In genomic region chr20:61924858-61925554, GRCh38 we compare ENCODE assay signal across 19 cellular contexts.
DNase-seq lines count a peak whose midpoint lies in the region; ATAC-seq, FAIRE-seq and TF ChIP-seq lines count a peak whose summit lies in the region.
"Had no signal": no experiment of that assay in that cellular context is flagged by ENCODE, and none has a peak within 500 bp of the region (broad histone marks: within the 10 kb centered on the region; RNA-seq: fewer than 3 reads in every experiment).

No MANE protein-coding gene starts in this region.

- DNase-seq in H54 (ENCODE audit: insufficient read length, low spot score): no peak
- no peak for DNase-seq in HCT116 (ENCODE audit: low read depth, low spot score)
- DNase-seq in chondrocyte (ENCODE audit: low spot score): peak; percentile 90
- peak; percentile 64 for DNase-seq in posterior vena cava (ENCODE audit: low spot score)
- no peak for DNase-seq in H4 (ENCODE audit: low spot score)
- no peak for DNase-seq in activated CD4-positive, alpha-beta T cell treated with anti-CD3 and anti-CD28 coated beads for 1 hour
- DNase-seq in NCI-H1417 (lab: John Stamatoyannopoulos, UW): no peak
- DNase-seq: CD4-positive, alpha-beta memory T cell; Kasumi-1; NCI-H1436; NCI-H187 treated with DMSO at 0.1 percent for 48 hours; NCI-H2227 treated with DMSO at 0.1 percent for 48 hours; NCI-H510A had no signal

- peaks cover 11% of the 10 kb centered on the region for H3K4me1 Mint-ChIP-seq in chondrocyte (ENCODE audit: low read depth)
- H3K4me1 Mint-ChIP-seq: CD4-positive, alpha-beta memory T cell; GM23338 had no signal

- H3K4me2 ChIP-seq in HCT116 (ENCODE audit: low read length): peak overlapping the region; percentile 83
- H3K4me2 ChIP-seq: BLaER1, GM23338 had no signal

- H2AFZ ChIP-seq in HCT116 (ENCODE audit: low read depth, low read length, poor library complexity, severe bottlenecking): peak overlapping the region; percentile 63
- H2AFZ ChIP-seq: GM23338 had no signal

- H3K9me3 ChIP-seq in HCT116 (ENCODE audit: control insufficient read depth in 1 of 2, insufficient read depth in 1 of 2, low read depth in 1 of 2, low read length in 2 of 2): peaks cover 0 to under 1% of the 10 kb centered on the region in 2 experiments; a peak in 2 of 4 replicates
- H3K9me3 ChIP-seq: MG63, SJSA1 had no signal

- BruUV-seq in HCT116 (replicated peaks; lab: Mats Ljungman, UMichigan): no TSS peak

- peak overlapping the region; percentile 86 for H3K27ac Mint-ChIP-seq in chondrocyte (ENCODE audit: unreplicated experiment)
- H3K27ac Mint-ChIP-seq: CD4-positive, alpha-beta memory T cell; GM23338 had no signal

- no peaks in the 10 kb centered on the region for H3K36me3 ChIP-seq in HCT116 (ENCODE audit: control insufficient read depth in 1 of 2, insufficient read depth in 2 of 2, low read length in 2 of 2)
- H3K36me3 ChIP-seq: BLaER1, MG63, SJSA1 had no signal

- no peaks in the 10 kb centered on the region for H3K79me2 ChIP-seq in HCT116 (ENCODE audit: insufficient read depth, low read length)

- no peaks in the 10 kb centered on the region; the same call in 1 of the 2 replicates for H3K27me3 ChIP-seq in HCT116 (ENCODE audit: insufficient read depth, low read length)
- H3K27me3 ChIP-seq: BLaER1, MG63, SJSA1 had no signal

- peak overlapping the region; percentile 44 for H3K9ac ChIP-seq in HCT116 (ENCODE audit: low read length)
- H3K9ac ChIP-seq: BLaER1 had no signal

- H3K4me1 ChIP-seq in HCT116 (ENCODE audit: control insufficient read depth in 1 of 2, insufficient read depth in 2 of 2, low read length in 2 of 2): peaks cover 14 to 15% of the 10 kb centered on the region in 2 experiments

- no peaks in the 10 kb centered on the region for H3K36me3 Mint-ChIP-seq in chondrocyte (ENCODE audit: low read depth)
- H3K36me3 Mint-ChIP-seq: CD4-positive, alpha-beta memory T cell had no signal

- peak overlapping the region; percentile 30 to 52 for H3K4me3 ChIP-seq in HCT116 (replicated peaks in 1 of 2; ENCODE audit: low read depth in 1 of 2, low read length in 2 of 2)
- H3K4me3 ChIP-seq: BLaER1, GM23338, MG63 had no signal

- TF ChIP-seq CTCF in HCT116 (IDR thresholded peaks at IDR 0.05 in 2 of 3, conservative IDR thresholded peaks at IDR 0.05 in 1 of 3; ENCODE audit: borderline replicate concordance in 1 of 3, insufficient read depth in 1 of 3, low read depth in 2 of 3, low read length in 2 of 3) (no peak), chondrocyte (IDR thresholded peaks at IDR 0.05) (no peak)

- H3K9me3 Mint-ChIP-seq in chondrocyte (ENCODE audit: low read depth): no peaks in the 10 kb centered on the region

- H3K27me3 Mint-ChIP-seq in chondrocyte (ENCODE audit: low read depth): no peaks in the 10 kb centered on the region

- H3K4me3 Mint-ChIP-seq in chondrocyte (ENCODE audit: unreplicated experiment): peak overlapping the region; percentile 7
- H3K4me3 Mint-ChIP-seq: CD4-positive, alpha-beta memory T cell; GM23338 had no signal

- no peak overlapping the region for H3K27ac ChIP-seq in HCT116 (ENCODE audit: low read depth, low read length)
- H3K27ac ChIP-seq: BLaER1, SJSA1 had no signal

- H4K20me1 ChIP-seq in HCT116 (ENCODE audit: insufficient read depth): no peaks in the 10 kb centered on the region
- H4K20me1 ChIP-seq: BLaER1 had no signal

- TF ChIP-seq POLR2A in H54 (IDR thresholded peaks at IDR 0.05; ENCODE audit: low read depth, low read length): 0 out of 2 replicates have a peak, but pooled peaks have one; percentile 21
- TF ChIP-seq POLR2A in HCT116 (IDR thresholded peaks at IDR 0.05; ENCODE audit: borderline replicate concordance, extremely low read depth, insufficient read depth, insufficient read length): no peak

- peak; percentile 39 for ATAC-seq in HCT116
- ATAC-seq in HG03039 (IDR thresholded peaks at IDR 0.05; ENCODE audit: unreplicated experiment): no peak
- ATAC-seq: GM23338 had no signal

- POLR2A ChIA-PET in HCT116 (lab: Charles Lee): no interaction called here

- TF ChIP-seq RAD21 in HCT116 (IDR thresholded peaks at IDR 0.05; ENCODE audit: low read depth): no peak

- RAD21 ChIA-PET in HCT116 (lab: Charles Lee; ENCODE audit: low non-redundant PET in 1 of 2, low total read pairs in 2 of 2, uncharacterized antibody in 2 of 2, unreplicated experiment in 2 of 2): no interaction called here

- CTCF ChIA-PET in HCT116 (lab: Charles Lee): no interaction called here

- H3K9me2 ChIP-seq in HCT116 (ENCODE audit: insufficient read depth): no peaks in the 10 kb centered on the region

- intact Hi-C loops in HCT116 (cut with micrococcal nuclease) (no loop called here), posterior vena cava (cut with DNase I) (no loop called here)

- FAIRE-seq in H54 (lab: Jason Lieb, UNC): no peak
- FAIRE-seq: GM12891 had no signal

TF ChIP-seq in HCT116, 20 proteins besides CTCF, POLR2A, EP300 and RAD21:
- no peak for TF ChIP-seq MAX (IDR thresholded peaks at IDR 0.05)
- no peak for TF ChIP-seq SP1 (IDR thresholded peaks at IDR 0.05; ENCODE audit: low read depth)
- no peak for TF ChIP-seq ATF3 (IDR thresholded peaks at IDR 0.05)
- TF ChIP-seq ZFX (IDR thresholded peaks at IDR 0.05): no peak

Comparison
In these comparisons a context has a peak if more than half of its experiments do, and no peak if none do; other contexts are left out.
1. DNase-seq: peak in chondrocyte (single experiment) and posterior vena cava (single experiment); none in H54 (single experiment), HCT116 (single experiment), H4 (single experiment), activated CD4-positive, alpha-beta T cell treated with anti-CD3 and anti-CD28 coated beads for 1 hour (single experiment) and NCI-H1417 (0 of 3).